In genomic region chr17:36706437-36706731, GRCh38 we compare ENCODE assay signal across 12 cellular contexts.
DNase-seq lines count a peak whose midpoint lies in the region; ATAC-seq and TF ChIP-seq lines count a peak whose summit lies in the region.
"Had no signal": no experiment of that assay in that cellular context is flagged by ENCODE, and none has a peak within 500 bp of the region (broad histone marks: within the 10 kb centered on the region; RNA-seq: fewer than 3 reads in every experiment).

No MANE protein-coding gene starts in this region.

- intact Hi-C loops in cardiac septum (cut with DNase I) (no loop called here), heart left ventricle (cut with DNase I) (no loop called here)

- H3K27ac ChIP-seq in heart left ventricle (no peak overlapping the region), RWPE1 (no peak overlapping the region), neural cell (ENCODE audit: low read length) (no peak overlapping the region)
- H3K27ac ChIP-seq: BLaER1 treated with 17β-estradiol and CSF1 and Interleukin-3, amounts not matched to agents 10 nM and 100 nM; SK-N-MC had no signal

- no peaks in the 10 kb centered on the region for H3F3A ChIP-seq in neural cell (ENCODE audit: insufficient read depth, low read length, poor library complexity, severe bottlenecking)

- no peak overlapping the region for H3K4me2 ChIP-seq in neural cell (ENCODE audit: low read length)
- H3K4me2 ChIP-seq: BLaER1 treated with 17β-estradiol and CSF1 and Interleukin-3, amounts not matched to agents 10 nM and 100 nM had no signal

- peaks cover 0 to 5% (median 0%) of the 10 kb centered on the region in 12 donors for H3K4me1 ChIP-seq in heart left ventricle

- no peak overlapping the region for H3K9ac ChIP-seq in neural cell (ENCODE audit: low read length)
- H3K9ac ChIP-seq: BLaER1 treated with 17β-estradiol and CSF1 and Interleukin-3, amounts not matched to agents 10 nM and 100 nM had no signal

- WGBS in heart left ventricle, 4 donors, result 54 to 69% (median 65%) methylated on average over 2 of the region's 2 CpGs

- peaks cover 15% of the 10 kb centered on the region for H3K27me3 Mint-ChIP-seq in HFFc6 (ENCODE audit: insufficient read depth)

- H3K9me2 ChIP-seq in neural cell (ENCODE audit: insufficient read depth, low read length), result no peaks in the 10 kb centered on the region

- no peaks in the 10 kb centered on the region for H3K4me1 Mint-ChIP-seq in HFFc6 (ENCODE audit: low read depth)
- H3K4me1 Mint-ChIP-seq in stimulated activated effector memory CD8-positive, alpha-beta T cell treated with anti-CD3 and anti-CD28 coated beads, Interleukin-12 subunit alpha, Interleukin-12 subunit beta, amount 100 ng/mL, for 72 hours, result no peaks in the 10 kb centered on the region

- CTCF ChIA-PET in RWPE1 (lab: Yijun Ruan, JAX), result interaction anchor here (0.6 to 1.7 kb wide), 8 partner anchors 14 to 341 kb away, joined by 3 to 11 read pairs (median 3); no protein-coding TSS in a partner anchor

- TF ChIP-seq POLR2A in heart left ventricle (IDR thresholded peaks at IDR 0.05), result no peak

- H3K4me3 ChIP-seq in heart left ventricle (no peak overlapping the region), neural cell (ENCODE audit: low read length) (no peak overlapping the region)
- H3K4me3 ChIP-seq: BLaER1 treated with 17β-estradiol and CSF1 and Interleukin-3, amounts not matched to agents 10 nM and 100 nM; SK-N-MC had no signal

- no peak overlapping the region for H3K27ac Mint-ChIP-seq in HFFc6
- H3K27ac Mint-ChIP-seq in stimulated activated effector memory CD8-positive, alpha-beta T cell treated with anti-CD3 and anti-CD28 coated beads, Interleukin-12 subunit alpha, Interleukin-12 subunit beta, amount 100 ng/mL, for 72 hours, result no peak overlapping the region
- H3K27ac Mint-ChIP-seq: CD8-positive, alpha-beta memory T cell had no signal

- no peak overlapping the region for H2AFZ ChIP-seq in neural cell (ENCODE audit: low read depth, low read length)

- no peak for TF ChIP-seq EP300 in neural cell (conservative IDR thresholded peaks at IDR 0.05; ENCODE audit: poor library complexity, severe bottlenecking)

- H3K36me3 ChIP-seq in heart left ventricle, result no peaks in the 10 kb centered on the region
- no peaks in the 10 kb centered on the region for H3K36me3 ChIP-seq in neural cell (ENCODE audit: insufficient read depth, low read length)
- H3K36me3 ChIP-seq: BLaER1 treated with 17β-estradiol and CSF1 and Interleukin-3, amounts not matched to agents 10 nM and 100 nM had no signal

- H3K9me3 ChIP-seq in heart left ventricle (no peaks in the 10 kb centered on the region), neural cell (ENCODE audit: low read length) (no peaks in the 10 kb centered on the region)
- H3K9me3 ChIP-seq: BLaER1 treated with 17β-estradiol and CSF1 and Interleukin-3, amounts not matched to agents 10 nM and 100 nM had no signal

- H3K36me3 Mint-ChIP-seq in HFFc6 (ENCODE audit: low read depth), result no peaks in the 10 kb centered on the region
- no peaks in the 10 kb centered on the region for H3K36me3 Mint-ChIP-seq in stimulated activated effector memory CD8-positive, alpha-beta T cell treated with anti-CD3 and anti-CD28 coated beads, Interleukin-12 subunit alpha, Interleukin-12 subunit beta, amount 100 ng/mL, for 72 hours

- H3K27me3 ChIP-seq in heart left ventricle, result peaks cover 0 to 50% (median 24%) of the 10 kb centered on the region in 9 donors
- peaks cover 50% of the 10 kb centered on the region for H3K27me3 ChIP-seq in neural cell (ENCODE audit: insufficient read depth, low read depth, low read length)
- H3K27me3 ChIP-seq: BLaER1 treated with 17β-estradiol and CSF1 and Interleukin-3, amounts not matched to agents 10 nM and 100 nM had no signal

- TF ChIP-seq RAD21 in neural cell (conservative IDR thresholded peaks at IDR 0.05), result no peak

- TF ChIP-seq CTCF in heart left ventricle (IDR thresholded peaks at IDR 0.05), result no peak
- TF ChIP-seq CTCF in HFFc6 (IDR thresholded peaks at IDR 0.05), result peak; percentile 3; the same call in 1 of the 2 replicates
- TF ChIP-seq CTCF in RWPE1 (conservative IDR thresholded peaks at IDR 0.05; ENCODE audit: low read depth), result peak; percentile 3; the same call in 1 of the 2 replicates
- TF ChIP-seq CTCF in neural cell (IDR thresholded peaks at IDR 0.05; ENCODE audit: poor library complexity, severe bottlenecking), result peak; percentile 5

- ATAC-seq in heart left ventricle (no peak), HG03460 (IDR thresholded peaks at IDR 0.05; ENCODE audit: unreplicated experiment) (no peak), GM18870 (IDR thresholded peaks at IDR 0.05; ENCODE audit: unreplicated experiment) (no peak)
- no peak for ATAC-seq in stimulated activated effector memory CD8-positive, alpha-beta T cell treated with anti-CD3 and anti-CD28 coated beads, Interleukin-12 subunit alpha, Interleukin-12 subunit beta, amount 100 ng/mL, for 72 hours

- peak; percentile 33 for DNase-seq in cardiac septum (ENCODE audit: low spot score)
- DNase-seq in heart left ventricle, result no peak
- no peak for DNase-seq in HFFc6
- no peak for DNase-seq in RWPE1 (ENCODE audit: low spot score)
- DNase-seq in stimulated activated effector memory CD8-positive, alpha-beta T cell treated with anti-CD3 and anti-CD28 coated beads, Interleukin-12 subunit alpha, Interleukin-12 subunit beta, amount 100 ng/mL, for 72 hours (ENCODE audit: low spot score in 2 of 2), result no peak
- DNase-seq: SIG-M5 had no signal

- H3K9me3 Mint-ChIP-seq in HFFc6, result no peaks in the 10 kb centered on the region
- no peaks in the 10 kb centered on the region for H3K9me3 Mint-ChIP-seq in stimulated activated effector memory CD8-positive, alpha-beta T cell treated with anti-CD3 and anti-CD28 coated beads, Interleukin-12 subunit alpha, Interleukin-12 subunit beta, amount 100 ng/mL, for 72 hours

- H3K4me3 Mint-ChIP-seq in HFFc6, result no peak overlapping the region
- no peak overlapping the region for H3K4me3 Mint-ChIP-seq in stimulated activated effector memory CD8-positive, alpha-beta T cell treated with anti-CD3 and anti-CD28 coated beads, Interleukin-12 subunit alpha, Interleukin-12 subunit beta, amount 100 ng/mL, for 72 hours
- H3K4me3 Mint-ChIP-seq: CD8-positive, alpha-beta memory T cell had no signal

- H3K79me2 ChIP-seq in neural cell (replicated peaks; ENCODE audit: insufficient read depth, low read length), result no peaks in the 10 kb centered on the region

- POLR2A ChIA-PET in RWPE1 (lab: Yijun Ruan, JAX; ENCODE audit: low non-redundant PET), result no interaction called here

- no peaks in the 10 kb centered on the region for H4K20me1 ChIP-seq in neural cell (ENCODE audit: insufficient read depth)

TF ChIP-seq in neural cell, 6 proteins besides CTCF, POLR2A, EP300 and RAD21:
- no peak for TF ChIP-seq POLR2AphosphoS5 (IDR thresholded peaks at IDR 0.05)
- no peak for TF ChIP-seq REST (IDR thresholded peaks at IDR 0.05; ENCODE audit: borderline replicate concordance)
- TF ChIP-seq EZH2 (IDR thresholded peaks at IDR 0.05; ENCODE audit: borderline replicate concordance, insufficient read depth, low read length, poor library complexity, severe bottlenecking), result no peak
- TF ChIP-seq MXI1 (conservative IDR thresholded peaks at IDR 0.05; ENCODE audit: poor library complexity, severe bottlenecking), result no peak
- no peak for TF ChIP-seq TAF1 (IDR thresholded peaks at IDR 0.05; ENCODE audit: low read depth)
- TF ChIP-seq SMC3 (conservative IDR thresholded peaks at IDR 0.05; ENCODE audit: poor library complexity), result no peak

Comparison
In these comparisons a context has a peak if more than half of its experiments do, and no peak if none do; other contexts are left out.
1. CTCF ChIP-seq: peak in HFFc6 (single experiment), RWPE1 (single experiment) and neural cell (single experiment); none in heart left ventricle (0 of 12).